In genomic region chr3:148990211-148990610, GRCh38 we compare ENCODE assay signal across 1 cellular context.
TF ChIP-seq lines count a peak whose summit lies in the region.

No MANE protein-coding gene starts in this region.

TF ChIP-seq in GM23338, 12 proteins besides CTCF, POLR2A, EP300 and RAD21 (continued from another document):
- no peak for TF ChIP-seq ZNF462 (CRISPR knock-in tag; IDR thresholded peaks at IDR 0.05)
- no peak for TF ChIP-seq CREB1 (CRISPR knock-in tag; IDR thresholded peaks at IDR 0.05; ENCODE audit: low read depth)
TF ChIP-seq in GM23338: peak in this region for 0.
